In genomic region chr3:138206196-138206595, GRCh38 we compare ENCODE assay signal across 29 cellular contexts.
"Had no signal": no experiment of that assay in that cellular context is flagged by ENCODE, and none has a peak within 500 bp of the region (broad histone marks: within the 10 kb centered on the region; RNA-seq: fewer than 3 reads in every experiment).

No MANE protein-coding gene starts in this region.

- H3K27me3 ChIP-seq: brain microvascular endothelial cell, cardiac muscle cell, colonic mucosa had no signal

- H3K4me3 ChIP-seq: cardiac muscle cell, colonic mucosa, SK-N-MC had no signal

- H3K9me3 ChIP-seq: colonic mucosa had no signal

- H3K4me1 ChIP-seq: colonic mucosa had no signal

- H3K9me3 Mint-ChIP-seq: activated B cell treated with CpG ODN at 0.5 μM for 24 hours; activated T-cell treated with anti-CD3 and anti-CD28 coated beads, Interleukin-2, amount 50 U/mL, for 24 hours; activated T-helper 1 cell treated with anti-CD3 and anti-CD28 coated beads, Interleukin-12 subunit alpha, Interleukin-12 subunit beta, Interleukin-2, Interleukin-4 antibody, amounts not matched to agents 30 ng/mL and 10 ng/mL and 1 ng/mL, durations not matched to agents 14 hours and 24 hours and 36 hours; T-cell had no signal

- ATAC-seq: activated CD8-positive, alpha-beta memory T cell treated with anti-CD3 and anti-CD28 coated beads, Interleukin-2, amount 10 ng/mL, durations not matched to agents 7 days and 5 days; Panc1; Right ventricle myocardium inferior; T-cell had no signal

- H3K4me1 Mint-ChIP-seq: activated CD8-positive, alpha-beta memory T cell treated with anti-CD3 and anti-CD28 coated beads, Interleukin-2, amount 10 ng/mL, durations not matched to agents 7 days and 5 days had no signal

- H3K27me3 Mint-ChIP-seq: activated B cell treated with CpG ODN at 0.5 μM for 24 hours; activated CD4-positive, alpha-beta T cell treated with anti-CD3 and anti-CD28 coated beads, Interleukin-2, amount 10 ng/mL, durations not matched to agents 24 days and 14 days; activated CD8-positive, alpha-beta memory T cell treated with anti-CD3 and anti-CD28 coated beads, Interleukin-2, amount 10 ng/mL, durations not matched to agents 7 days and 5 days; activated naive CD8-positive, alpha-beta T cell treated with anti-CD3 and anti-CD28 coated beads for 36 hours; activated T-cell treated with anti-CD3 and anti-CD28 coated beads, Interleukin-2, amount 50 U/mL, for 24 hours; T-cell had no signal

- H3K27ac ChIP-seq: brain microvascular endothelial cell, cardiac muscle cell, colonic mucosa, SK-N-MC had no signal

- H3K27ac Mint-ChIP-seq: activated B cell treated with CpG ODN at 0.5 μM for 24 hours; activated CD4-positive, alpha-beta T cell treated with anti-CD3 and anti-CD28 coated beads, Interleukin-2, amount 10 ng/mL, durations not matched to agents 24 days and 14 days; activated CD8-positive, alpha-beta memory T cell treated with anti-CD3 and anti-CD28 coated beads, Interleukin-2, amount 10 ng/mL, durations not matched to agents 7 days and 5 days; activated naive CD8-positive, alpha-beta T cell treated with anti-CD3 and anti-CD28 coated beads for 36 hours; activated T-cell treated with anti-CD3 and anti-CD28 coated beads, Interleukin-2, amount 50 U/mL, for 24 hours; activated T-helper 1 cell treated with anti-CD3 and anti-CD28 coated beads, Interleukin-12 subunit alpha, Interleukin-12 subunit beta, Interleukin-2, Interleukin-4 antibody, amounts not matched to agents 30 ng/mL and 10 ng/mL and 1 ng/mL, durations not matched to agents 14 hours and 24 hours and 36 hours had no signal

- DNase-seq: activated B cell treated with CpG ODN at 0.5 μM for 24 hours; activated CD4-positive, alpha-beta T cell treated with anti-CD3 and anti-CD28 coated beads for 1 hour; activated CD4-positive, alpha-beta T cell treated with anti-CD3 and anti-CD28 coated beads, Interleukin-2, amount 10 ng/mL, durations not matched to agents 24 days and 14 days; activated CD4-positive, alpha-beta T cell treated with anti-CD3 and anti-CD28 coated beads, Interleukin-2, amount 50 U/mL, for 48 hours; activated CD8-positive, alpha-beta memory T cell treated with anti-CD3 and anti-CD28 coated beads, Interleukin-2, amount 10 ng/mL, durations not matched to agents 7 days and 5 days; activated effector memory CD4-positive, alpha-beta T cell treated with anti-CD3 and anti-CD28 coated beads, Interleukin-2, amount 50 U/mL, for 16 hours; activated naive CD4-positive, alpha-beta T cell treated with Interleukin-2 at 50 U/mL for 16 hours; activated naive CD8-positive, alpha-beta T cell treated with anti-CD3 and anti-CD28 coated beads for 36 hours; activated T-cell treated with anti-CD3 and anti-CD28 coated beads, Interleukin-2, amount 50 U/mL, for 24 hours; brain microvascular endothelial cell; colonic mucosa; Karpas-422; MM.1S; NCI-H1105 treated with DMSO at 0.1 percent for 48 hours; NCI-H146; NCI-H187 treated with DMSO at 0.1 percent for 48 hours; NCI-H2081 treated with DMSO at 0.1 percent for 48 hours; NCI-H510A treated with DMSO at 0.1 percent for 48 hours; NCI-H774; NK-92 treated with Interleukin-12 subunit alpha and Interleukin-12 subunit beta, amount 100 ng/mL, for 24 hours; RPMI8226; T-cell; T-helper 2 cell; T1000 had no signal

- H3K4me3 Mint-ChIP-seq: activated B cell treated with CpG ODN at 0.5 μM for 24 hours; activated CD4-positive, alpha-beta T cell treated with anti-CD3 and anti-CD28 coated beads, Interleukin-2, amount 10 ng/mL, durations not matched to agents 24 days and 14 days; activated CD8-positive, alpha-beta memory T cell treated with anti-CD3 and anti-CD28 coated beads, Interleukin-2, amount 10 ng/mL, durations not matched to agents 7 days and 5 days; activated naive CD8-positive, alpha-beta T cell treated with anti-CD3 and anti-CD28 coated beads for 36 hours; activated T-cell treated with anti-CD3 and anti-CD28 coated beads, Interleukin-2, amount 50 U/mL, for 24 hours; activated T-helper 1 cell treated with anti-CD3 and anti-CD28 coated beads, Interleukin-12 subunit alpha, Interleukin-12 subunit beta, Interleukin-2, Interleukin-4 antibody, amounts not matched to agents 30 ng/mL and 10 ng/mL and 1 ng/mL, durations not matched to agents 14 hours and 24 hours and 36 hours; T-cell had no signal

- H3K36me3 ChIP-seq: brain microvascular endothelial cell, cardiac muscle cell, colonic mucosa had no signal
